ENCODE assay signal across 26 cellular contexts in genomic region chr7:57364933-57365710, GRCh38.
DNase-seq lines count a peak whose midpoint lies in the region; ATAC-seq, FAIRE-seq and TF ChIP-seq lines count a peak whose summit lies in the region.
"Had no signal": no experiment of that assay in that cellular context is flagged by ENCODE, and none has a peak within 500 bp of the region (broad histone marks: within the 10 kb centered on the region; RNA-seq: fewer than 3 reads in every experiment).

No MANE protein-coding gene starts in this region.

- TF ChIP-seq RAD21 in HepG2 (CRISPR knock-in tag; IDR thresholded peaks at IDR 0.05), result no peak

- no peaks in the 10 kb centered on the region for H4K20me1 ChIP-seq in HepG2 (ENCODE audit: insufficient read depth, low read length)
- H4K20me1 ChIP-seq: BLaER1 had no signal

- no peak overlapping the region for H3K27ac Mint-ChIP-seq in chondrocyte (ENCODE audit: unreplicated experiment)
- peak overlapping the region; percentile 66 for H3K27ac Mint-ChIP-seq in nephron progenitor cell
- no peak overlapping the region for H3K27ac Mint-ChIP-seq in WTC11
- H3K27ac Mint-ChIP-seq: B cell; CD4-positive, CD25-positive, alpha-beta regulatory T cell; CD8-positive, alpha-beta T cell had no signal

- TF ChIP-seq POLR2A in HepG2 (IDR thresholded peaks at IDR 0.05; ENCODE audit: insufficient read depth in 1 of 2, low read depth in 2 of 2, low read length in 2 of 2) (no peak), right lobe of liver (IDR thresholded peaks at IDR 0.05) (no peak)

- 47% methylated on average over 10 of the region's 17 CpGs for WGBS in HepG2 (ENCODE audit: low lambda C conversion rate)
- WGBS in right lobe of liver (ENCODE audit: insufficient coverage, low coverage, low lambda C conversion rate, missing lambda C conversion rate), result 62% methylated on average over 7 of the region's 17 CpGs

- in situ Hi-C loops in HepG2 (cut with HindIII; ENCODE audit: extremely low pct_ligation_motif_present, low pct_unique_long_range_greater_than_20kb), result no loop called here

- H2AFZ ChIP-seq in HepG2 (ENCODE audit: low read length), result no peak overlapping the region
- H2AFZ ChIP-seq: GM23248 had no signal

- POLR2A ChIA-PET in HepG2 (lab: Yijun Ruan, JAX) (no interaction called here), WTC11 (lab: Charles Lee) (no interaction called here)

- H3K4me1 Mint-ChIP-seq in chondrocyte (ENCODE audit: low read depth) (no peaks in the 10 kb centered on the region), nephron progenitor cell (no peaks in the 10 kb centered on the region), WTC11 (no peaks in the 10 kb centered on the region)
- H3K4me1 Mint-ChIP-seq: B cell; CD4-positive, CD25-positive, alpha-beta regulatory T cell had no signal

- H3K27ac ChIP-seq in HepG2 (ENCODE audit: extremely low read length, insufficient read depth, low read length) (no peak overlapping the region), right lobe of liver (no peak overlapping the region), upper lobe of right lung (no peak overlapping the region)
- H3K27ac ChIP-seq: 22Rv1, BLaER1, C4-2B, GM23248 had no signal

- H3K4me2 ChIP-seq in HepG2 (ENCODE audit: low read depth, low read length), result no peak overlapping the region
- H3K4me2 ChIP-seq: BLaER1 had no signal

- intact Hi-C loops in HepG2 (cut with micrococcal nuclease; ENCODE audit: unreplicated experiment) (no loop called here), right lobe of liver (cut with DNase I) (no loop called here), upper lobe of right lung (cut with DNase I) (no loop called here), head of caudate nucleus (cut with DNase I) (no loop called here)

- peaks cover 70% of the 10 kb centered on the region for H3K9me3 Mint-ChIP-seq in chondrocyte (ENCODE audit: low read depth)
- peaks cover 97% of the 10 kb centered on the region for H3K9me3 Mint-ChIP-seq in nephron progenitor cell
- peaks cover 68% of the 10 kb centered on the region for H3K9me3 Mint-ChIP-seq in WTC11

- no peak for FAIRE-seq in HepG2 (lab: Jason Lieb, UNC)
- FAIRE-seq: A204.1, D721Med, GM12878, GM19239, H1 had no signal

- no peak overlapping the region for H3K9ac ChIP-seq in HepG2 (ENCODE audit: insufficient read depth, low read depth, low read length)
- H3K9ac ChIP-seq: BLaER1, GM23248 had no signal

- H3K4me3 Mint-ChIP-seq in chondrocyte (ENCODE audit: unreplicated experiment), result no peak overlapping the region
- no peak overlapping the region for H3K4me3 Mint-ChIP-seq in nephron progenitor cell
- H3K4me3 Mint-ChIP-seq in WTC11, result no peak overlapping the region
- H3K4me3 Mint-ChIP-seq: B cell; CD4-positive, CD25-positive, alpha-beta regulatory T cell; CD8-positive, alpha-beta T cell had no signal

- no peak for TF ChIP-seq EP300 in HepG2 (IDR thresholded peaks at IDR 0.05; ENCODE audit: low read depth in 2 of 2, low read length in 2 of 2)
- no peak for TF ChIP-seq EP300 in HepG2 (CRISPR knock-in tag; IDR thresholded peaks at IDR 0.05; ENCODE audit: borderline replicate concordance)

- peaks cover 6% of the 10 kb centered on the region for H3K36me3 Mint-ChIP-seq in chondrocyte (ENCODE audit: low read depth)
- peaks cover 10% of the 10 kb centered on the region for H3K36me3 Mint-ChIP-seq in nephron progenitor cell (ENCODE audit: low read depth)
- H3K36me3 Mint-ChIP-seq in WTC11, result peaks cover 81% of the 10 kb centered on the region
- H3K36me3 Mint-ChIP-seq: CD8-positive, alpha-beta T cell had no signal

- H3K9me3 ChIP-seq in HepG2 (ENCODE audit: low read length) (peaks cover 93% of the 10 kb centered on the region), right lobe of liver (no peaks in the 10 kb centered on the region), upper lobe of right lung (no peaks in the 10 kb centered on the region)

- DNase-seq in HepG2 (ENCODE audit: low spot score) (no peak), right lobe of liver (no peak), chondrocyte (ENCODE audit: low spot score) (peak; percentile 55), nephron progenitor cell (no peak), upper lobe of right lung (no peak), WTC11 (ENCODE audit: low spot score) (no peak), head of caudate nucleus (no peak)
- no peak for DNase-seq in stimulated activated CD4-positive, alpha-beta T cell treated with anti-CD3 and anti-CD28 coated beads, Interleukin-1b, Interleukin-23, amount 100 ng/mL, for 48 hours
- DNase-seq: CD4-positive, CD25-positive, alpha-beta regulatory T cell; CD8-positive, alpha-beta T cell; DMS 273 treated with DMSO at 0.1 percent for 48 hours; DMS79; EL; GDM1; GM23248; H7; HCEC 1CT had no signal

- TF ChIP-seq CTCF in HepG2 (CRISPR knock-in tag; IDR thresholded peaks at IDR 0.05) (no peak), right lobe of liver (IDR thresholded peaks at IDR 0.05) (no peak), chondrocyte (IDR thresholded peaks at IDR 0.05) (no peak), nephron progenitor cell (IDR thresholded peaks at IDR 0.05) (no peak), upper lobe of right lung (IDR thresholded peaks at IDR 0.05) (no peak), WTC11 (IDR thresholded peaks at IDR 0.05) (no peak)

- ATAC-seq in HepG2 (no peak), right lobe of liver (no peak), upper lobe of right lung (peak; percentile 17), WTC11 (no peak)
- ATAC-seq: CD8-positive, alpha-beta T cell; GM12878 had no signal

- H3K79me2 ChIP-seq in HepG2 (ENCODE audit: insufficient read depth, low read length), result no peaks in the 10 kb centered on the region

- CTCF ChIA-PET in HepG2 (lab: Yijun Ruan, JAX; ENCODE audit: low intra/inter-chr PET ratio, low total read pairs) (no interaction called here), WTC11 (lab: Charles Lee) (no interaction called here)

- H3K27me3 ChIP-seq in HepG2 (ENCODE audit: control insufficient read depth in 1 of 2, insufficient read depth in 2 of 2, low read length in 2 of 2) (no peaks in the 10 kb centered on the region), right lobe of liver (no peaks in the 10 kb centered on the region), upper lobe of right lung (no peaks in the 10 kb centered on the region)
- H3K27me3 ChIP-seq: BLaER1 had no signal

- H3K27me3 Mint-ChIP-seq in chondrocyte (ENCODE audit: low read depth) (no peaks in the 10 kb centered on the region), nephron progenitor cell (ENCODE audit: low read depth, poor library complexity) (peaks cover 4% of the 10 kb centered on the region), WTC11 (ENCODE audit: low read depth) (peaks cover 20% of the 10 kb centered on the region)
- H3K27me3 Mint-ChIP-seq: B cell; CD4-positive, CD25-positive, alpha-beta regulatory T cell had no signal

- BruUV-seq in HepG2 (replicated peaks; lab: Mats Ljungman, UMichigan), result no TSS peak

- H3K36me3 ChIP-seq in HepG2 (replicated peaks in 1 of 2; ENCODE audit: control insufficient read depth in 1 of 2, insufficient read depth in 2 of 2, low read length in 2 of 2), result no peaks in the 10 kb centered on the region
- H3K36me3 ChIP-seq in right lobe of liver, result no peaks in the 10 kb centered on the region
- H3K36me3 ChIP-seq in upper lobe of right lung, result no peaks in the 10 kb centered on the region
- H3K36me3 ChIP-seq: BLaER1 had no signal

- H3K4me3 ChIP-seq in HepG2 (replicated peaks in 1 of 3; ENCODE audit: insufficient read depth in 1 of 3, low read depth in 2 of 3, low read length in 3 of 3) (no peak overlapping the region), right lobe of liver (no peak overlapping the region), upper lobe of right lung (no peak overlapping the region)
- H3K4me3 ChIP-seq: BLaER1, GM12878, GM23248 had no signal

- H3K4me1 ChIP-seq in HepG2 (ENCODE audit: insufficient read depth, low read length), result no peaks in the 10 kb centered on the region
- H3K4me1 ChIP-seq in right lobe of liver, result peaks cover 0 to 8% (median 0%) of the 10 kb centered on the region in 4 donors
- H3K4me1 ChIP-seq in upper lobe of right lung, result no peaks in the 10 kb centered on the region
- H3K4me1 ChIP-seq: BLaER1 had no signal

TF ChIP-seq in HepG2, 621 proteins besides CTCF, POLR2A, EP300 and RAD21:
- TF ChIP-seq ZNF335 (CRISPR knock-in tag; IDR thresholded peaks at IDR 0.05), result no peak
- TF ChIP-seq, protein P1, sequence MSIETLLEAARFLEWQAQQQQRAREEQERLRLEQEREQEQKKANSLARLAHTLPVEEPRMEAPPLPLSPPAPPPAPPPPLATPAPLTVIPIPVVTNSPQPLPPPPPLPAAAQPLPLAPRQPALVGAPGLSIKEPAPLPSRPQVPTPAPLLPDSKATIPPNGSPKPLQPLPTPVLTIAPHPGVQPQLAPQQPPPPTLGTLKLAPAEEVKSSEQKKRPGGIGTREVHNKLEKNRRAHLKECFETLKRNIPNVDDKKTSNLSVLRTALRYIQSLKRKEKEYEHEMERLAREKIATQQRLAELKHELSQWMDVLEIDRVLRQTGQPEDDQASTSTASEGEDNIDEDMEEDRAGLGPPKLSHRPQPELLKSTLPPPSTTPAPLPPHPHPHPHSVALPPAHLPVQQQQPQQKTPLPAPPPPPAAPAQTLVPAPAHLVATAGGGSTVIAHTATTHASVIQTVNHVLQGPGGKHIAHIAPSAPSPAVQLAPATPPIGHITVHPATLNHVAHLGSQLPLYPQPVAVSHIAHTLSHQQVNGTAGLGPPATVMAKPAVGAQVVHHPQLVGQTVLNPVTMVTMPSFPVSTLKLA (IDR thresholded peaks at IDR 0.05), result peak; percentile 94

TF ChIP-seq in WTC11, 78 proteins besides CTCF, POLR2A, EP300 and RAD21 (continues in another document):
- TF ChIP-seq, protein P2, sequence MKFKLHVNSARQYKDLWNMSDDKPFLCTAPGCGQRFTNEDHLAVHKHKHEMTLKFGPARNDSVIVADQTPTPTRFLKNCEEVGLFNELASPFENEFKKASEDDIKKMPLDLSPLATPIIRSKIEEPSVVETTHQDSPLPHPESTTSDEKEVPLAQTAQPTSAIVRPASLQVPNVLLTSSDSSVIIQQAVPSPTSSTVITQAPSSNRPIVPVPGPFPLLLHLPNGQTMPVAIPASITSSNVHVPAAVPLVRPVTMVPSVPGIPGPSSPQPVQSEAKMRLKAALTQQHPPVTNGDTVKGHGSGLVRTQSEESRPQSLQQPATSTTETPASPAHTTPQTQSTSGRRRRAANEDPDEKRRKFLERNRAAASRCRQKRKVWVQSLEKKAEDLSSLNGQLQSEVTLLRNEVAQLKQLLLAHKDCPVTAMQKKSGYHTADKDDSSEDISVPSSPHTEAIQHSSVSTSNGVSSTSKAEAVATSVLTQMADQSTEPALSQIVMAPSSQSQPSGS (CRISPR knock-in tag; IDR thresholded peaks at IDR 0.05; ENCODE audit: borderline replicate concordance, low read depth), result no peak
- TF ChIP-seq MYBL2 (CRISPR knock-in tag; IDR thresholded peaks at IDR 0.05), result no peak
